Comparison of ENCODE assay signal across 24 cellular contexts in the genomic region with DNA sequence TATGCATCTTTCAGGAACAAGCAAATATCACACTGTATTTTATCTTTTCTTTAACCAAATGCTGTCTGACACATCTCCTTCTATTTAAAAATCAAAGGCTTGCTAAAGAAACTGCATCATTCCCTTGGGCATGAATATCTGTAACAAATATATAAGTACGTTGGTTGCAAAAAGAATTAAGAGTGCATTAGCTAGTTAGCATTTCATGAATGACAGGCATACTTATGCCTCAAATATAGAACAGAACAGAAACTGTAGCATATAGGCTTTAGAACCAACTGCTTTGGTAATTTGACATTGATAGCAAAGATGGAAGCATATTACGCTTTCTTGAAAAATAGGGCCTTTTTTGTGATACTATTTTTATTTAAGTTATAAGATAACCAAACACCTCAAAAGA.
"Had no signal": no experiment of that assay in that cellular context is flagged by ENCODE, and none has a peak within 500 bp of the region (broad histone marks: within the 10 kb centered on the region; RNA-seq: fewer than 3 reads in every experiment).

No MANE protein-coding gene starts in this region.

- H3K4me3 ChIP-seq: stomach, suprapubic skin, testis, thoracic aorta, thyroid gland, tibial artery, tibial nerve, transverse colon, upper lobe of left lung, upper lobe of right lung, uterus, vagina had no signal

- H3K36me3 ChIP-seq: stomach, suprapubic skin, thoracic aorta, thyroid gland, tibial artery, tibial nerve, transverse colon, upper lobe of left lung, upper lobe of right lung, uterus, vagina had no signal

- DNase-seq: stimulated activated CD4-positive, alpha-beta T cell treated with anti-CD3 and anti-CD28 coated beads, Interleukin-2, amount 100 ng/mL, for 48 hours; stimulated activated CD4-positive, alpha-beta T cell treated with anti-CD3 and anti-CD28 coated beads, Interleukin-4, amount 100 ng/mL, for 1 hour; stimulated activated CD4-positive, alpha-beta T cell treated with anti-CD3 and anti-CD28 coated beads, Interleukin-4, amount 100 ng/mL, for 24 hours; stimulated activated CD4-positive, alpha-beta T cell treated with anti-CD3 and anti-CD28 coated beads, Interleukin-4, amount 100 ng/mL, for 4 hours; stimulated activated CD8-positive, alpha-beta memory T cell treated with anti-CD3 and anti-CD28 coated beads, Interleukin-4, amount 100 ng/mL, for 48 hours; stimulated activated naive B cell treated with anti-CD40 and anti-IgM and Interleukin-4, amounts not matched to agents 10 μg/mL and 1 μg/mL and 100 μg/mL, for 72 hours; stimulated activated naive CD4-positive, alpha-beta T cell; stimulated activated naive CD4-positive, alpha-beta T cell treated with Interleukin-2 at 50 U/mL for 16 hours; stimulated activated naive CD8-positive, alpha-beta T cell treated with anti-CD3 and anti-CD28 coated beads, Interleukin-15, amount 100 ng/mL, for 72 hours; stimulated activated naive CD8-positive, alpha-beta T cell treated with anti-CD3 and anti-CD28 coated beads, Interleukin-15, Interleukin-2, amounts not matched to agents 100 U/mL and 50 U/mL, for 24 hours; stomach; substantia nigra; testis; thyroid gland; tibial artery; transverse colon; trophoblast cell; upper lobe of left lung; upper lobe of right lung; uterus had no signal

- H3K9me3 ChIP-seq: stomach, suprapubic skin, testis, thoracic aorta, thyroid gland, tibial artery, tibial nerve, transverse colon, upper lobe of left lung, upper lobe of right lung, uterus, vagina had no signal

- H3K27ac ChIP-seq: stomach, suprapubic skin, testis, thoracic aorta, thyroid gland, tibial artery, tibial nerve, transverse colon, upper lobe of left lung, upper lobe of right lung, uterus, vagina had no signal

- H3K27me3 ChIP-seq: stomach, suprapubic skin, testis, thyroid gland, tibial artery, tibial nerve, transverse colon, upper lobe of left lung, upper lobe of right lung, uterus, vagina had no signal
